In the genomic region with DNA sequence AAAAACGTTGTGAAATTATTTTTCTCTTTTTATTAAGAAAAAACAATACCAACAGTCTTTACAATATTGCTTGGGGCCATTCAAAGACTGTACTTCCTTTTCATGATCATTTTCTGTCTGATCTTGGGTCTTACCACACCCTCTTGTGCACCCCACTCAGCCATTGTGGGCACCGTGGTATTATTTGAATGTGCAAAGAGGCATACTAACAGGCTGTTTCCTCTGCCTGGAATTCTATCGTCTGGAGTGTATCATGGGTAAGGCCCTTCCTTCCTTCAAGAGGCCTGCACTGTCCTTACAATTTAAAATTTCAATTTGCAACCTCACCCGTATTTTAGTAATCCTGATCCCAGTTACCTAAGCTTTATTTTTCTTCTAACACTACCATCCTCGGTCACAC, we compare ENCODE assay signal across 27 cellular contexts.
"Had no signal": no experiment of that assay in that cellular context is flagged by ENCODE, and none has a peak within 500 bp of the region (broad histone marks: within the 10 kb centered on the region; RNA-seq: fewer than 3 reads in every experiment).

No MANE protein-coding gene starts in this region.

- H3K4me3 ChIP-seq: adrenal gland, body of pancreas, esophagus squamous epithelium had no signal

- H3K4me1 ChIP-seq: adrenal gland, body of pancreas, esophagus squamous epithelium had no signal

- H3K27me3 ChIP-seq: adrenal gland, body of pancreas, esophagus squamous epithelium had no signal

- H3K36me3 ChIP-seq: adrenal gland, esophagus squamous epithelium, WERI-Rb-1 had no signal

- H3K9me3 ChIP-seq: adrenal gland, body of pancreas, esophagus squamous epithelium had no signal

- DNase-seq: activated B cell treated with CpG ODN at 0.5 μM for 24 hours; activated CD4-positive, alpha-beta T cell treated with anti-CD3 and anti-CD28 coated beads for 48 hours; activated CD4-positive, alpha-beta T cell treated with anti-CD3 and anti-CD28 coated beads, Interleukin-2, amount 50 U/mL, for 1 hour; activated CD4-positive, alpha-beta T cell treated with anti-CD3 and anti-CD28 coated beads, Interleukin-2, amount 50 U/mL, for 48 hours; activated CD8-positive, alpha-beta memory T cell treated with anti-CD3 and anti-CD28 coated beads for 24 hours; activated CD8-positive, alpha-beta T cell treated with anti-CD3 and anti-CD28 coated beads for 36 hours; activated effector memory CD4-positive, alpha-beta T cell treated with Interleukin-2 at 50 U/mL for 16 hours; activated gamma-delta T cell treated with Interleukin-2 at 50 U/mL for 16 hours; activated naive CD4-positive, alpha-beta T cell treated with anti-CD3 and anti-CD28 coated beads, Interleukin-2, amount 50 U/mL, for 16 hours; activated naive CD4-positive, alpha-beta T cell treated with Interleukin-2 at 50 U/mL for 16 hours; activated naive CD8-positive, alpha-beta T cell treated with anti-CD3 and anti-CD28 coated beads, Interleukin-2, amount 50 U/mL, for 24 hours; activated T-cell treated with anti-CD3 and anti-CD28 coated beads, Interleukin-2, amount 50 U/mL, for 4 hours; adrenal gland; amygdala; aorta; body of pancreas; caudate nucleus; cortex of kidney; dermis blood vessel endothelial cell; effector CD4-positive, alpha-beta T cell; effector memory CD8-positive, alpha-beta T cell; esophagus squamous epithelium; head of caudate nucleus; T-helper 17 cell; T1000; WERI-Rb-1 had no signal

- H3K27ac ChIP-seq: adrenal gland, body of pancreas, epithelial cell of prostate, esophagus squamous epithelium, WERI-Rb-1 had no signal
